In the genomic region with DNA sequence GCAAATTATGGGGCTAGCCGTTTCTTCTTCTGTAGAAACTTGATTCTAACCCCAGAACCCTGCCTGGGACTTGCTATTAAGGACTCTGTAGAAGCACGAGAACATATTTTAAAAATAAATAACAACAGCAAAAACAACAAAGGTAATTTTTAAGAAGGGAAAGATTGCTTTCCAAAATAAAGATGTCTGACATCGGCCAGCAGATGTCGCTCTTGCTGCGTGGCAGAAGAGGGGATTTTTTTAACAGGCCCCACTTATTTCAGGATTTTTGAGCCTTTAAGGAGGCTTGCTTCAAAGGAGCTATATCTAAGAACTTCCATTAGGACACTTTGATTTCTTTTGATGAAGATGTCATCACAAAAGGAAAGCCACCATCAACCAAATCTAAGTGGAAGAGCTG, we compare ENCODE assay signal across 9 cellular contexts.
A peak's percentile ranks its signal among the peaks of the same experiment; 100 is the strongest.
DNase-seq lines count a peak whose midpoint lies in the region; ATAC-seq, FAIRE-seq and TF ChIP-seq lines count a peak whose summit lies in the region.
"Had no signal": no experiment of that assay in that cellular context is flagged by ENCODE, and none has a peak within 500 bp of the region (broad histone marks: within the 10 kb centered on the region; RNA-seq: fewer than 3 reads in every experiment).

No MANE protein-coding gene starts in this region.

- POLR2A ChIA-PET in T-cell (lab: Charles Lee) = no interaction called here

- no peak overlapping the region for H3K27ac Mint-ChIP-seq in T-cell
- no peak overlapping the region for H3K27ac Mint-ChIP-seq in astrocyte (ENCODE audit: unreplicated experiment)

- CTCF ChIA-PET in T-cell (lab: Charles Lee) = interaction anchor here (0.5 to 2.6 kb wide), 20 partner anchors 8 to 572 kb away, joined by 3 to 20 read pairs (median 4); a partner anchor contains a TSS

- H2AFZ ChIP-seq in KMS-11 (ENCODE audit: low read depth) = no peak overlapping the region
- H2AFZ ChIP-seq in astrocyte (ENCODE audit: low read depth, low read length) = no peak overlapping the region

- H3K9ac ChIP-seq in KMS-11 (no peak overlapping the region), astrocyte (ENCODE audit: low read length) (no peak overlapping the region), iPS-18a (ENCODE audit: low read length) (peak overlapping the region; percentile 6)

- H3K27me3 Mint-ChIP-seq in T-cell (peaks cover 0 to 27% of the 10 kb centered on the region in 2 donors), astrocyte (ENCODE audit: low read depth, unreplicated experiment) (no peaks in the 10 kb centered on the region)

- H3K4me2 ChIP-seq in KMS-11 (no peak overlapping the region), astrocyte (ENCODE audit: low read length) (no peak overlapping the region)

- no peaks in the 10 kb centered on the region for H3K4me1 ChIP-seq in KMS-11 (ENCODE audit: low read depth, poor library complexity, severe bottlenecking)
- no peaks in the 10 kb centered on the region for H3K4me1 ChIP-seq in astrocyte (ENCODE audit: insufficient read depth, low read length)
- no peaks in the 10 kb centered on the region for H3K4me1 ChIP-seq in iPS-18a (ENCODE audit: control insufficient read depth, low read depth, low read length)

- peaks cover 0 to 6% (median 0%) of the 10 kb centered on the region in 3 donors for H3K4me1 Mint-ChIP-seq in T-cell
- H3K4me1 Mint-ChIP-seq in astrocyte (ENCODE audit: low read depth, unreplicated experiment) = no peaks in the 10 kb centered on the region

- H4K20me1 ChIP-seq in KMS-11 (ENCODE audit: insufficient read depth) (no peaks in the 10 kb centered on the region), astrocyte (ENCODE audit: insufficient read depth, low read length) (no peaks in the 10 kb centered on the region)

- H3K79me2 ChIP-seq in KMS-11 (ENCODE audit: insufficient read depth, low read depth) (no peaks in the 10 kb centered on the region), astrocyte (ENCODE audit: insufficient read depth, low read length) (no peaks in the 10 kb centered on the region)

- H3K4me3 Mint-ChIP-seq in T-cell (no peak overlapping the region), astrocyte (ENCODE audit: unreplicated experiment) (no peak overlapping the region)

- FAIRE-seq in D721Med (lab: Jason Lieb, UNC) = no peak
- FAIRE-seq in astrocyte (lab: Jason Lieb, UNC) = peak; percentile 98

- H3K27ac ChIP-seq in KMS-11 = no peak overlapping the region
- no peak overlapping the region for H3K27ac ChIP-seq in astrocyte (ENCODE audit: low read depth, low read length)
- H3K27ac ChIP-seq in iPS-18a (ENCODE audit: low read length) = no peak overlapping the region
- H3K27ac ChIP-seq: SK-N-MC had no signal

- DNase-seq in D721Med (ENCODE audit: insufficient read length, low spot score) = no peak
- peak in 32 of 34 experiments; percentile 10 to 59 (median 26) for DNase-seq in T-cell
- peak; percentile 22 for DNase-seq in astrocyte (ENCODE audit: low read depth)
- DNase-seq in stimulated activated CD4-positive, alpha-beta T cell treated with anti-CD3 and anti-CD28 coated beads, Interleukin-1b, Interleukin-23, amount 100 ng/mL, for 48 hours = peak; percentile 21
- no peak for DNase-seq in NK-92 (lab: John Stamatoyannopoulos, UW; ENCODE audit: unreplicated experiment)

- ATAC-seq in T-cell (replicated peaks in 1 of 4) (no peak), HG02623 (IDR thresholded peaks at IDR 0.05; ENCODE audit: unreplicated experiment) (no peak)

- H3K27me3 ChIP-seq in KMS-11 (ENCODE audit: insufficient read depth, low read depth) (no peaks in the 10 kb centered on the region), astrocyte (ENCODE audit: insufficient read depth, low read length) (no peaks in the 10 kb centered on the region), iPS-18a (ENCODE audit: control insufficient read depth, insufficient read depth, low read length) (no peaks in the 10 kb centered on the region)

- peak; percentile 62 for TF ChIP-seq CTCF in D721Med (IDR thresholded peaks at IDR 0.05; ENCODE audit: insufficient read depth, missing control alignments)
- peak; percentile 82 for TF ChIP-seq CTCF in KMS-11 (conservative IDR thresholded peaks at IDR 0.05; ENCODE audit: low read depth, low read length)
- peak; percentile 62 for TF ChIP-seq CTCF in astrocyte (IDR thresholded peaks at IDR 0.05; ENCODE audit: insufficient read depth, low read depth, low read length)

- no peaks in the 10 kb centered on the region for H3K36me3 ChIP-seq in KMS-11 (ENCODE audit: insufficient read depth)
- H3K36me3 ChIP-seq in astrocyte (ENCODE audit: insufficient read depth, low read length) = no peaks in the 10 kb centered on the region
- no peaks in the 10 kb centered on the region for H3K36me3 ChIP-seq in iPS-18a (ENCODE audit: control insufficient read depth, low read depth, low read length)

- no peaks in the 10 kb centered on the region for H3K9me3 Mint-ChIP-seq in T-cell
- no peaks in the 10 kb centered on the region for H3K9me3 Mint-ChIP-seq in astrocyte (ENCODE audit: unreplicated experiment)

- H3K4me3 ChIP-seq in KMS-11 (IDR thresholded peaks at IDR 0.05; ENCODE audit: insufficient read depth, low read depth, low read length) (no peak overlapping the region), astrocyte (ENCODE audit: insufficient read depth, low read depth, low read length) (no peak overlapping the region), iPS-18a (ENCODE audit: low read length) (no peak overlapping the region)
- H3K4me3 ChIP-seq: SK-N-MC had no signal

- H3K36me3 Mint-ChIP-seq in T-cell = no peaks in the 10 kb centered on the region
- H3K36me3 Mint-ChIP-seq in astrocyte (ENCODE audit: low read depth, unreplicated experiment) = no peaks in the 10 kb centered on the region

- H3K9me3 ChIP-seq in astrocyte (ENCODE audit: insufficient read depth, low read depth, low read length) (no peaks in the 10 kb centered on the region), iPS-18a (ENCODE audit: control insufficient read depth, low read depth, low read length) (no peaks in the 10 kb centered on the region)

Comparison
In these comparisons a context has a peak if more than half of its experiments do, and no peak if none do; other contexts are left out.
1. DNase-seq: peak in T-cell (32 of 34), astrocyte (single experiment) and stimulated activated CD4-positive, alpha-beta T cell treated with anti-CD3 and anti-CD28 coated beads, Interleukin-1b, Interleukin-23, amount 100 ng/mL, for 48 hours (single experiment); none in D721Med (single experiment) and NK-92 (single experiment).
2. Peak in every context shown above with its lines, with median percentiles within 50 percentile points of each other: CTCF ChIP-seq.